9 cellular contexts compared by ENCODE assay signal in the genomic region with DNA sequence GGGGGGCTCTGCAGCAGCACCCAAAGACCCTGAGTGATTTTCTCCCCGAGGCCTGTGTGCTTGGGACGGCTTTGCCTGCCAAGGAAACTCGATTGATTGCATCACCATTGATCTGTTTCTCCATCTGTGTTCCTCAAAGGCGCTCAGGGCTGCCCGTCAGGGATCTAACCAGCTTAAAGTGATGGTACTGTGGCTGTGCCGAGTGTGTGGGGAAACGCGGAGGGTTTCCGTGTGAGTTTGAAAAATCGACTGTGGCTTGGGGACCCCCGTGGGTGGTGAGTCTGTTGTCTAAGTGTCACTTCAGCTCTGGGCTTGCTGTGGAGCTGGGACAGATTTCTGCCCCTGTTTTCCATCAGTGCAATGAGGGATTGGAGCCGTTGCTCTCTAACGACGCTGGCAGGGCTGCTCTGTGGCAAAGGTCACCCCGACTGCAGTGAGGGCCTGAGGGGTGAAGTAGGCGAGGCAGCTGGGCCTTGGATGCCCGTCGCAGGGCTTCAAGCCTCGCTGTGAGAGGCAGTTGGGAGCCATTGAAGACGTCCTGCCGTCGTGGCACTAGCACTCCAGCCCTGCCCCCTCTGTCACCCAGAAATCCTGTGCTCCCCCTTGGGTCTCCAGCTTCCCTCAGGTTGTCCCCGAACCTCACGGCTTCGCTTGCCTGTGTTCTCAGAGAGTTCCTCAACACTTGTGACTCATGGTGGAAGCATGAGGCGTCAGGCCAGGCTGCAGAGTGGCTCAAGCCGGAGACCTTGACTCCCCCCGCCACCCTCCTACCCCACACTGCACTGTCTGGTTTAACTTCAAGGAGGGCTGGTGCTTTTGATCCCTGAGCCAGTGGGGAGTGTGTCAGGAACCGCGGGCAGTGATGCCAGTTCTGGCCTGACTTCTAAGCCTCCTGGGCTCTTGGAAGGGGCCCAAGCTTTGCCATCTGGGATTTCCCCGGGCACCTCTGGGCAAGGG. TPM values are rescaled to one million over a fixed set of nuclear protein-coding genes. Genes with fewer than 3 reads are reported as not detected.
DNase-seq lines count a peak whose midpoint lies in the region; ATAC-seq, FAIRE-seq and TF ChIP-seq lines count a peak whose summit lies in the region.
"Had no signal": no experiment of that assay in that cellular context is flagged by ENCODE, and none has a peak within 500 bp of the region (broad histone marks: within the 10 kb centered on the region; RNA-seq: fewer than 3 reads in every experiment).

No MANE protein-coding gene starts in this region.

- TF ChIP-seq CTCF in breast epithelium (IDR thresholded peaks at IDR 0.05) (no peak), mucosa of descending colon (IDR thresholded peaks at IDR 0.05) (no peak)

- CTCF ChIA-PET in activated naive CD4-positive, alpha-beta T cell treated with anti-CD3 and anti-CD28 coated beads for 36 hours (lab: Charles Lee), result no interaction called here

- no peak for TF ChIP-seq POLR2A in breast epithelium (IDR thresholded peaks at IDR 0.05)

- peak; percentile 66 for FAIRE-seq in HTR-8/SVneo (lab: Jason Lieb, UNC)

- H3K36me3 Mint-ChIP-seq in activated T-cell treated with anti-CD3 and anti-CD28 coated beads, Interleukin-2, amount 50 U/mL, for 4 hours (ENCODE audit: insufficient read depth), result no peaks in the 10 kb centered on the region
- no peaks in the 10 kb centered on the region for H3K36me3 Mint-ChIP-seq in activated naive CD4-positive, alpha-beta T cell treated with anti-CD3 and anti-CD28 coated beads for 36 hours (ENCODE audit: low read depth)

- DNase-seq in AG08396 (ENCODE audit: low spot score) (peak; percentile 88), HTR-8/SVneo (ENCODE audit: insufficient read length, low spot score) (peak; percentile 83), breast epithelium (ENCODE audit: low spot score in 2 of 2) (peak; percentile 58 to 65), mucosa of descending colon (no peak), NCI-H2081 treated with DMSO at 0.1 percent for 48 hours (lab: John Stamatoyannopoulos, UW) (no peak)
- DNase-seq in activated T-cell treated with anti-CD3 and anti-CD28 coated beads, Interleukin-2, amount 50 U/mL, for 4 hours, result no peak
- no peak for DNase-seq in activated naive CD4-positive, alpha-beta T cell treated with anti-CD3 and anti-CD28 coated beads for 36 hours

- peaks cover 0 to 3% of the 10 kb centered on the region in 2 donors for H3K4me1 ChIP-seq in breast epithelium
- H3K4me1 ChIP-seq in mucosa of descending colon (ENCODE audit: low read depth), result no peaks in the 10 kb centered on the region

- H3K27ac ChIP-seq in breast epithelium, result no peak overlapping the region

- H3K4me3 ChIP-seq in breast epithelium (peak overlapping the region in 1 of 3 donors; percentile 10), mucosa of descending colon (no peak overlapping the region)

- H3K4me3 Mint-ChIP-seq in activated T-cell treated with anti-CD3 and anti-CD28 coated beads, Interleukin-2, amount 50 U/mL, for 4 hours, result no peak overlapping the region
- no peak overlapping the region for H3K4me3 Mint-ChIP-seq in activated naive CD4-positive, alpha-beta T cell treated with anti-CD3 and anti-CD28 coated beads for 36 hours
- H3K4me3 Mint-ChIP-seq: central memory CD8-positive, alpha-beta T cell had no signal

- H3K36me3 ChIP-seq in breast epithelium (no peaks in the 10 kb centered on the region), mucosa of descending colon (ENCODE audit: low read depth) (no peaks in the 10 kb centered on the region)

- H3K27ac Mint-ChIP-seq in activated naive CD4-positive, alpha-beta T cell treated with anti-CD3 and anti-CD28 coated beads for 36 hours, result no peak overlapping the region

- no peaks in the 10 kb centered on the region for H3K4me1 Mint-ChIP-seq in activated T-cell treated with anti-CD3 and anti-CD28 coated beads, Interleukin-2, amount 50 U/mL, for 4 hours (ENCODE audit: low read depth)
- no peaks in the 10 kb centered on the region for H3K4me1 Mint-ChIP-seq in activated naive CD4-positive, alpha-beta T cell treated with anti-CD3 and anti-CD28 coated beads for 36 hours (ENCODE audit: low read depth)

- intact Hi-C loops in breast epithelium (cut with DNase I; ENCODE audit: low total_unique reads), result no loop called here
- intact Hi-C loops in mucosa of descending colon (cut with DNase I, micrococcal nuclease), result no loop called here
- intact Hi-C loops in activated naive CD4-positive, alpha-beta T cell treated with anti-CD3 and anti-CD28 coated beads for 36 hours (cut with micrococcal nuclease), result no loop called here

- peaks cover 0 to under 1% of the 10 kb centered on the region in 2 donors for H3K27me3 ChIP-seq in breast epithelium

- ATAC-seq in mucosa of descending colon (peak; percentile 15), HG03565 (IDR thresholded peaks at IDR 0.05; ENCODE audit: unreplicated experiment) (no peak)
- ATAC-seq in activated T-cell treated with anti-CD3 and anti-CD28 coated beads, Interleukin-2, amount 50 U/mL, for 4 hours, result no peak

- H3K27me3 Mint-ChIP-seq in activated T-cell treated with anti-CD3 and anti-CD28 coated beads, Interleukin-2, amount 50 U/mL, for 4 hours (ENCODE audit: low read depth), result peaks cover 4% of the 10 kb centered on the region
- H3K27me3 Mint-ChIP-seq in activated naive CD4-positive, alpha-beta T cell treated with anti-CD3 and anti-CD28 coated beads for 36 hours (ENCODE audit: low read depth), result no peaks in the 10 kb centered on the region

- H3K9me3 ChIP-seq in breast epithelium (no peaks in the 10 kb centered on the region), mucosa of descending colon (no peaks in the 10 kb centered on the region)

- no peaks in the 10 kb centered on the region for H3K9me3 Mint-ChIP-seq in activated T-cell treated with anti-CD3 and anti-CD28 coated beads, Interleukin-2, amount 50 U/mL, for 4 hours
- no peaks in the 10 kb centered on the region for H3K9me3 Mint-ChIP-seq in activated naive CD4-positive, alpha-beta T cell treated with anti-CD3 and anti-CD28 coated beads for 36 hours
- H3K9me3 Mint-ChIP-seq: central memory CD8-positive, alpha-beta T cell had no signal

RNA-seq across cellular contexts. Expression of a gene that starts 21.8 kb away (rescaled TPM):
- under 1 TPM; 0.32 to 0.44 (median 0.33) TPM for total RNA-seq in breast epithelium
- under 1 TPM; 0.19 to 0.41 (median 0.20) TPM for total RNA-seq in mucosa of descending colon
- total RNA-seq in activated T-cell treated with anti-CD3 and anti-CD28 coated beads, Interleukin-2, amount 50 U/mL, for 4 hours, result under 1 TPM; 0.05 to 0.14 (median 0.08) TPM
- total RNA-seq in activated naive CD4-positive, alpha-beta T cell treated with anti-CD3 and anti-CD28 coated beads for 36 hours, result under 1 TPM; 0.27 to 0.31 TPM

RNA-seq across cellular contexts. Expression of a gene that starts 59.8 kb away (rescaled TPM):
- 100 to 1,000 TPM; 112 to 177 (median 159) TPM for total RNA-seq in breast epithelium
- total RNA-seq in mucosa of descending colon, result 10 to 100 TPM; 59.1 to 77.7 (median 61.2) TPM
- total RNA-seq in activated T-cell treated with anti-CD3 and anti-CD28 coated beads, Interleukin-2, amount 50 U/mL, for 4 hours, result 100 to 1,000 TPM; 198 to 208 (median 201) TPM
- 10 to 100 TPM; 52.0 to 56.2 TPM for total RNA-seq in activated naive CD4-positive, alpha-beta T cell treated with anti-CD3 and anti-CD28 coated beads for 36 hours

Comparison
In these comparisons a context has a peak if more than half of its experiments do, and no peak if none do; other contexts are left out.
1. DNase-seq: peak in AG08396 (single experiment), HTR-8/SVneo (single experiment) and breast epithelium (2 of 2); none in mucosa of descending colon (0 of 3), activated T-cell treated with anti-CD3 and anti-CD28 coated beads, Interleukin-2, amount 50 U/mL, for 4 hours (single experiment), activated naive CD4-positive, alpha-beta T cell treated with anti-CD3 and anti-CD28 coated beads for 36 hours (single experiment) and NCI-H2081 treated with DMSO at 0.1 percent for 48 hours (single experiment).